Comparison of ENCODE assay signal across 1 cellular context in the genomic region with DNA sequence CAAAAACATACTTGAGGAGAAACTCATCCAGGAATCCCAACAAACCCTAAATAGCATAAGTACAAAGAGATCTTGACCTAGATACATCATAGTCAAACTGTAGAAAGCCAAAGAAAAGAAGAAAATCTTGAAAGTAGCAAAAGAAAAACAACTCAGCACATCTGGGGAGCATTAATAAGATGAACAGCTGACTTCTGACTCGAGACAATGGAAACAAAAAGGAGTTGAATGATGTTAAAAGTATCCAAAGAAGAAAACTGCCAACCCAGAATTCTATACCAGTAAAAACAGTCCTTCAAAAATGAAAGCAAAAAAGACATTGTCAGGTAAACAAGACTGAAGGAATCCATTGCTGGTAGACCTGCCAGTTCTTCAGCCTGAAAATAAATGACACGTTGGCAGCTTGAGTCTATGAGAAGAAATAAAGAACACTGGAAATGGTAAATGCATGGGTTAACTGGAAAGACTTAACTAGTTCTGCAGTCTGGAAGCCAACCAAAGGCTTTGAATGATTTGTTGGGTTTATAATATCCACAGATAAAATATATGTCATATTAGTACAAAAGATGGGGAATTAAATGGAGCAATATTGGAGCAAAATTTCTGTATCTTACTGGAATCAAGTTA.
TF ChIP-seq lines count a peak whose summit lies in the region.

No MANE protein-coding gene starts in this region.

TF ChIP-seq in Ishikawa, 13 proteins besides CTCF, POLR2A, EP300 and RAD21:
- TF ChIP-seq, protein P1, sequence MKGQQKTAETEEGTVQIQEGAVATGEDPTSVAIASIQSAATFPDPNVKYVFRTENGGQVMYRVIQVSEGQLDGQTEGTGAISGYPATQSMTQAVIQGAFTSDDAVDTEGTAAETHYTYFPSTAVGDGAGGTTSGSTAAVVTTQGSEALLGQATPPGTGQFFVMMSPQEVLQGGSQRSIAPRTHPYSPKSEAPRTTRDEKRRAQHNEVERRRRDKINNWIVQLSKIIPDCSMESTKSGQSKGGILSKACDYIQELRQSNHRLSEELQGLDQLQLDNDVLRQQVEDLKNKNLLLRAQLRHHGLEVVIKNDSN (IDR thresholded peaks at IDR 0.05): 0 out of 2 replicates have a peak, but pooled peaks have one; percentile 16
- no peak for TF ChIP-seq NFIC (IDR thresholded peaks at IDR 0.05)
